Comparison of ENCODE assay signal across 9 cellular contexts in the genomic region with DNA sequence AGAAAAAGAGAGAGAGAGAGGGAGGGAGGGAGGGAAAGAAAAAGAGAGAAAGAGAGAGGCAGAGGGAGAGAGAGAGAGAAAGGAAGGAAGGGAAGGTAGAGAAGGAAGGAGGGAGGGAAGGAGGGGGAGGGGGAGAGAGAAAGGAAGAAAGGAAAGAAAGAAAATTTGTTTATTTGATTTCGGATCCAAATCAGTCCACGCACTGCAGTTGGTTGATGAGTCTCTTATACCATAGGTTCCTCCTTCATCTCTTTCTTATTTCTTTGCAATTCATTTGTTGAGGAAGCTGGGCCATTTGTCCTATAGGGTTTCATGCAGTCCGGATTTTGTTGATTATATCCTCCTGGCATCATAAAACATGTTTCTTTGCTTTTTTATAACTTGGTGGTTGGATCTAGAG. TPM values are rescaled to one million over a fixed set of nuclear protein-coding genes. Genes with fewer than 3 reads are reported as not detected.
"Had no signal": no experiment of that assay in that cellular context is flagged by ENCODE, and none has a peak within 500 bp of the region (broad histone marks: within the 10 kb centered on the region; RNA-seq: fewer than 3 reads in every experiment).

No MANE protein-coding gene starts in this region.

- H3K36me3 Mint-ChIP-seq: IgD-negative memory B cell had no signal

- H3K9me3 Mint-ChIP-seq: GM23338, H9 had no signal

- H3K4me3 Mint-ChIP-seq: GM23338, H9, IgD-negative memory B cell had no signal

- FAIRE-seq: H1, H54, HTR-8/SVneo had no signal

- H3K4me1 Mint-ChIP-seq: GM23338, IgD-negative memory B cell had no signal

- H2AFZ ChIP-seq: GM23338 had no signal

- H3K27ac Mint-ChIP-seq: GM23338, IgD-negative memory B cell had no signal

- H3K4me2 ChIP-seq: GM23338 had no signal

- ATAC-seq: GM23338, HCT116 had no signal

- DNase-seq: H9, KG1 had no signal

- H3K4me3 ChIP-seq: GM23338 had no signal

RNA-seq across cellular contexts. Expression of a gene that starts 45.6 kb away (rescaled TPM):
- total RNA-seq: HT-29 had no signal
- polyA plus RNA-seq: IgD-negative memory B cell had no signal
